In genomic region chr7:72674394-72674793, GRCh38 we compare ENCODE assay signal across 22 cellular contexts.
DNase-seq lines count a peak whose midpoint lies in the region; ATAC-seq, FAIRE-seq and TF ChIP-seq lines count a peak whose summit lies in the region.
"Had no signal": no experiment of that assay in that cellular context is flagged by ENCODE, and none has a peak within 500 bp of the region (broad histone marks: within the 10 kb centered on the region; RNA-seq: fewer than 3 reads in every experiment).

No MANE protein-coding gene starts in this region.

- H3F3A ChIP-seq in GM23338 (replicated peaks; ENCODE audit: low read depth): no peaks in the 10 kb centered on the region
- no peaks in the 10 kb centered on the region for H3F3A ChIP-seq in PC-3 (ENCODE audit: low read length, unreplicated experiment)

- DNase-seq in GM23338 (ENCODE audit: low spot score) (no peak), PC-3 (peak; percentile 48), bronchial epithelial cell (ENCODE audit: low read depth) (peak; percentile 62), keratinocyte (ENCODE audit: low read depth, low spot score) (no peak), HAP-1 (ENCODE audit: low spot score in 2 of 2) (no peak)
- no peak for DNase-seq in stimulated activated naive CD4-positive, alpha-beta T cell (lab: John Stamatoyannopoulos, UW)
- DNase-seq: Kasumi-1, MM.1S, NCI-H1048, NCI-H1417 treated with DMSO at 0.1 percent for 48 hours, NCI-H187, NCI-H446 treated with DMSO at 0.1 percent for 48 hours, NCI-H526 treated with DMSO at 0.1 percent for 48 hours, OCI-M1, SHP77 treated with DMSO at 0.1 percent for 48 hours had no signal

- no peaks in the 10 kb centered on the region for H3K4me1 ChIP-seq in GM23338 (ENCODE audit: insufficient read depth)
- H3K4me1 ChIP-seq in PC-3 (ENCODE audit: insufficient read depth, low read length): peaks cover 7% of the 10 kb centered on the region; the same call in 1 of the 2 replicates
- H3K4me1 ChIP-seq in keratinocyte (ENCODE audit: control insufficient read depth, extremely low read depth, insufficient read depth, low read length): peaks cover 12% of the 10 kb centered on the region
- H3K4me1 ChIP-seq in HAP-1: no peaks in the 10 kb centered on the region

- in situ Hi-C loops in HAP-1 (cut with MboI; ENCODE audit: low sequenced_read_pairs): no loop called here

- FAIRE-seq in bronchial epithelial cell (lab: Jason Lieb, UNC) (no peak), keratinocyte (lab: Jason Lieb, UNC) (peak; percentile 67)
- FAIRE-seq: A204.1, GM19239, H1 had no signal

- H3K27ac ChIP-seq in GM23338 (ENCODE audit: low read depth): no peak overlapping the region
- no peak overlapping the region for H3K27ac ChIP-seq in PC-3 (ENCODE audit: low read length)
- H3K27ac ChIP-seq in keratinocyte (ENCODE audit: control insufficient read depth, insufficient read depth, low read length): no peak overlapping the region
- H3K27ac ChIP-seq: SK-N-MC had no signal

- H3K4me2 ChIP-seq in GM23338 (no peak overlapping the region), PC-3 (ENCODE audit: low read length) (no peak overlapping the region), keratinocyte (ENCODE audit: control insufficient read depth, extremely low read depth, insufficient read depth, low read depth, low read length) (no peak overlapping the region)

- H3K27me3 Mint-ChIP-seq in GM23338 (ENCODE audit: insufficient read depth, low read depth, poor library complexity): no peaks in the 10 kb centered on the region
- H3K27me3 Mint-ChIP-seq: B cell had no signal

- H3K36me3 ChIP-seq in GM23338 (ENCODE audit: insufficient read depth) (no peaks in the 10 kb centered on the region), PC-3 (ENCODE audit: low read depth, low read length) (no peaks in the 10 kb centered on the region), bronchial epithelial cell (ENCODE audit: control insufficient read depth, insufficient read depth, low read length) (no peaks in the 10 kb centered on the region), keratinocyte (ENCODE audit: control insufficient read depth in 2 of 2, extremely low read depth in 1 of 2, insufficient read depth in 2 of 2, low read length in 2 of 2) (no peaks in the 10 kb centered on the region), HAP-1 (replicated peaks) (no peaks in the 10 kb centered on the region)

- H3K9me2 ChIP-seq in GM23338 (ENCODE audit: insufficient read depth) (no peaks in the 10 kb centered on the region), PC-3 (replicated peaks; ENCODE audit: low read length) (no peaks in the 10 kb centered on the region)

- H3K9me3 ChIP-seq in PC-3 (ENCODE audit: low read length) (no peaks in the 10 kb centered on the region), keratinocyte (ENCODE audit: control insufficient read depth, low read depth, low read length) (no peaks in the 10 kb centered on the region), HAP-1 (no peaks in the 10 kb centered on the region)

- no peak for ATAC-seq in GM23338
- ATAC-seq in PC-3: peak; percentile 84
- ATAC-seq in HG03521 (IDR thresholded peaks at IDR 0.05; ENCODE audit: unreplicated experiment): no peak

- no peak overlapping the region for H2AFZ ChIP-seq in GM23338
- H2AFZ ChIP-seq in PC-3 (ENCODE audit: low read length): no peak overlapping the region
- H2AFZ ChIP-seq in keratinocyte (ENCODE audit: control insufficient read depth, low read length): no peak overlapping the region

- H3K9ac ChIP-seq in PC-3 (ENCODE audit: low read length) (no peak overlapping the region), keratinocyte (ENCODE audit: control insufficient read depth, extremely low read depth, insufficient read depth, low read length) (no peak overlapping the region)

- TF ChIP-seq CTCF in GM23338 (conservative IDR thresholded peaks at IDR 0.05; ENCODE audit: low read depth in 2 of 2) (no peak), PC-3 (conservative IDR thresholded peaks at IDR 0.05; ENCODE audit: low read depth, low read length) (no peak), bronchial epithelial cell (IDR thresholded peaks at IDR 0.05; ENCODE audit: insufficient read depth, low read length, severe bottlenecking) (no peak), keratinocyte (optimal IDR thresholded peaks at IDR 0.05 in 1 of 3, IDR thresholded peaks at IDR 0.05 in 1 of 3, conservative IDR thresholded peaks at IDR 0.05 in 1 of 3; ENCODE audit: extremely low read depth in 1 of 3, insufficient read depth in 2 of 3, low read length in 3 of 3) (no peak)

- H3K4me3 Mint-ChIP-seq in GM23338: no peak overlapping the region
- H3K4me3 Mint-ChIP-seq: B cell, CD14-positive monocyte had no signal

- H3K4me1 Mint-ChIP-seq in GM23338: no peaks in the 10 kb centered on the region
- H3K4me1 Mint-ChIP-seq: B cell had no signal

- H3K36me3 Mint-ChIP-seq in GM23338 (ENCODE audit: low read depth): no peaks in the 10 kb centered on the region; the same call in 2 of the 3 replicates

- no TSS peak for BruUV-seq in PC-3 (replicated peaks; lab: Mats Ljungman, UMichigan)

- CTCF ChIA-PET in PC-3 (lab: Charles Lee): no interaction called here

- no peaks in the 10 kb centered on the region for H3K9me3 Mint-ChIP-seq in GM23338

- no peak overlapping the region for H3K4me3 ChIP-seq in GM23338
- no peak overlapping the region for H3K4me3 ChIP-seq in PC-3 (ENCODE audit: low read length)
- H3K4me3 ChIP-seq in bronchial epithelial cell (ENCODE audit: low read depth, low read length): no peak overlapping the region
- no peak overlapping the region for H3K4me3 ChIP-seq in keratinocyte (ENCODE audit: control insufficient read depth in 2 of 3, extremely low read depth in 1 of 3, insufficient read depth in 2 of 3, low read depth in 1 of 3, low read length in 3 of 3)
- no peak overlapping the region for H3K4me3 ChIP-seq in HAP-1
- H3K4me3 ChIP-seq: SK-N-MC had no signal

- H3K79me2 ChIP-seq in GM23338 (replicated peaks; ENCODE audit: insufficient read depth) (no peaks in the 10 kb centered on the region), PC-3 (ENCODE audit: low read length) (no peaks in the 10 kb centered on the region), keratinocyte (ENCODE audit: control insufficient read depth, insufficient read depth, low read length) (no peaks in the 10 kb centered on the region)

- dilution Hi-C loops in keratinocyte (cut with MboI; ENCODE audit: extremely low pct_ligation_motif_present, low sequenced_read_pairs): no loop called here

- H3K27ac Mint-ChIP-seq in GM23338: 0 out of 2 replicates have a peak overlapping the region, but pooled peaks have one; percentile 23
- H3K27ac Mint-ChIP-seq: B cell, CD14-positive monocyte had no signal

- intact Hi-C loops in PC-3 (cut with micrococcal nuclease): loop anchor here (5.0 kb wide), 1 partner anchor 108 kb away; no protein-coding TSS in a partner anchor

- POLR2A ChIA-PET in PC-3 (lab: Charles Lee; ENCODE audit: unreplicated experiment): no interaction called here

- no peaks in the 10 kb centered on the region for H4K20me1 ChIP-seq in GM23338 (replicated peaks; ENCODE audit: insufficient read depth)
- H4K20me1 ChIP-seq in PC-3 (ENCODE audit: low read length): no peaks in the 10 kb centered on the region
- no peaks in the 10 kb centered on the region for H4K20me1 ChIP-seq in keratinocyte (ENCODE audit: control insufficient read depth, extremely low read depth, insufficient read depth, low read length)

- H3K9me1 ChIP-seq in keratinocyte (ENCODE audit: control insufficient read depth, extremely low read depth, insufficient read depth, low read length): no peaks in the 10 kb centered on the region

- H3K27me3 ChIP-seq in GM23338 (ENCODE audit: insufficient read depth) (no peaks in the 10 kb centered on the region), PC-3 (ENCODE audit: low read length) (no peaks in the 10 kb centered on the region), bronchial epithelial cell (ENCODE audit: control insufficient read depth, insufficient read depth, low read length) (no peaks in the 10 kb centered on the region), keratinocyte (ENCODE audit: control insufficient read depth, extremely low read depth, insufficient read depth, low read length) (no peaks in the 10 kb centered on the region), HAP-1 (ENCODE audit: low read depth) (no peaks in the 10 kb centered on the region)

TF ChIP-seq in GM23338, 12 proteins besides CTCF, POLR2A, EP300 and RAD21 (continues in another document):
- TF ChIP-seq REST (IDR thresholded peaks at IDR 0.05; ENCODE audit: unreplicated experiment) (no peak), CREB1 (CRISPR knock-in tag; IDR thresholded peaks at IDR 0.05; ENCODE audit: low read depth) (no peak)

Comparison
In these comparisons a context has a peak if more than half of its experiments do, and no peak if none do; other contexts are left out.
1. DNase-seq: peak in PC-3 (single experiment) and bronchial epithelial cell (single experiment); none in GM23338 (single experiment), keratinocyte (single experiment), stimulated activated naive CD4-positive, alpha-beta T cell (0 of 6) and HAP-1 (0 of 2).